In the genomic region with DNA sequence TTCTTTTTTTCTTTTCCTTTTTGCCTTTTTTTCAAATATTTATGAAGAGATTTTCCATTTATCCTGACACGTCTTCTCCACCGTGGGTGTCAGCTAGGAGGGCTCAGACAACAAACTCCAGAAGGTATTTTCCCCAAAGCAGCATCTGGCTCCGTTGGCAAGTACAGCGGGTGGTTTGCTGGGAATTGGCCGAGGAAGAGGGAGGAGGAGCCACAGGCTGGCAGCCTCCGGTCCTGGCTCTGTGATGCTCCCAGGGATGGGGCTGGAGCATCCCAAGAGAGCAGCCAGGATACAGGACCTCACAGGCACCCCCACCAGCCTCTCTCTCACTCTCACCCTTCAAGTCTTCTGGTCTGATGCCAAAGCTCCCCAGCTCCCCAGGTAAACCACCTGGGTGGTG, we compare ENCODE assay signal across 1 cellular context.
TF ChIP-seq lines count a peak whose summit lies in the region.

No MANE protein-coding gene starts in this region.

TF ChIP-seq in A549, 52 proteins besides CTCF, POLR2A, EP300 and RAD21 (continued from another document):
- TF ChIP-seq FOXS1 (CRISPR knock-in tag; IDR thresholded peaks at IDR 0.05) (no peak), NR3C1 (IDR thresholded peaks at IDR 0.05) (no peak), RARB (CRISPR knock-in tag; IDR thresholded peaks at IDR 0.05) (no peak), JUN (IDR thresholded peaks at IDR 0.05) (no peak), POLR2AphosphoS2 (conservative IDR thresholded peaks at IDR 0.05; ENCODE audit: low read length) (no peak), CBX8 (IDR thresholded peaks at IDR 0.05) (no peak), CHD2 (IDR thresholded peaks at IDR 0.05; ENCODE audit: low read length, partially characterized antibody) (no peak), MYC (IDR thresholded peaks at IDR 0.05; ENCODE audit: borderline replicate concordance, low read length) (no peak), JUNB (IDR thresholded peaks at IDR 0.05) (no peak), ZC3H11A (IDR thresholded peaks at IDR 0.05) (no peak), HOXB5 (CRISPR knock-in tag; IDR thresholded peaks at IDR 0.05) (no peak)
- TF ChIP-seq, protein P1, sequence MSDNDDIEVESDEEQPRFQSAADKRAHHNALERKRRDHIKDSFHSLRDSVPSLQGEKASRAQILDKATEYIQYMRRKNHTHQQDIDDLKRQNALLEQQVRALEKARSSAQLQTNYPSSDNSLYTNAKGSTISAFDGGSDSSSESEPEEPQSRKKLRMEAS (IDR thresholded peaks at IDR 0.05), result no peak
- TF ChIP-seq, protein P2, sequence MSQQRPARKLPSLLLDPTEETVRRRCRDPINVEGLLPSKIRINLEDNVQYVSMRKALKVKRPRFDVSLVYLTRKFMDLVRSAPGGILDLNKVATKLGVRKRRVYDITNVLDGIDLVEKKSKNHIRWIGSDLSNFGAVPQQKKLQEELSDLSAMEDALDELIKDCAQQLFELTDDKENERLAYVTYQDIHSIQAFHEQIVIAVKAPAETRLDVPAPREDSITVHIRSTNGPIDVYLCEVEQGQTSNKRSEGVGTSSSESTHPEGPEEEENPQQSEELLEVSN (IDR thresholded peaks at IDR 0.05; ENCODE audit: borderline replicate concordance, low read depth), result no peak
- TF ChIP-seq, protein P3, sequence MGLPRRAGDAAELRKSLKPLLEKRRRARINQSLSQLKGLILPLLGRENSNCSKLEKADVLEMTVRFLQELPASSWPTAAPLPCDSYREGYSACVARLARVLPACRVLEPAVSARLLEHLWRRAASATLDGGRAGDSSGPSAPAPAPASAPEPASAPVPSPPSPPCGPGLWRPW (IDR thresholded peaks at IDR 0.05), result no peak
TF ChIP-seq in A549: peak in this region for 0.
